23 cellular contexts compared by ENCODE assay signal in the genomic region with DNA sequence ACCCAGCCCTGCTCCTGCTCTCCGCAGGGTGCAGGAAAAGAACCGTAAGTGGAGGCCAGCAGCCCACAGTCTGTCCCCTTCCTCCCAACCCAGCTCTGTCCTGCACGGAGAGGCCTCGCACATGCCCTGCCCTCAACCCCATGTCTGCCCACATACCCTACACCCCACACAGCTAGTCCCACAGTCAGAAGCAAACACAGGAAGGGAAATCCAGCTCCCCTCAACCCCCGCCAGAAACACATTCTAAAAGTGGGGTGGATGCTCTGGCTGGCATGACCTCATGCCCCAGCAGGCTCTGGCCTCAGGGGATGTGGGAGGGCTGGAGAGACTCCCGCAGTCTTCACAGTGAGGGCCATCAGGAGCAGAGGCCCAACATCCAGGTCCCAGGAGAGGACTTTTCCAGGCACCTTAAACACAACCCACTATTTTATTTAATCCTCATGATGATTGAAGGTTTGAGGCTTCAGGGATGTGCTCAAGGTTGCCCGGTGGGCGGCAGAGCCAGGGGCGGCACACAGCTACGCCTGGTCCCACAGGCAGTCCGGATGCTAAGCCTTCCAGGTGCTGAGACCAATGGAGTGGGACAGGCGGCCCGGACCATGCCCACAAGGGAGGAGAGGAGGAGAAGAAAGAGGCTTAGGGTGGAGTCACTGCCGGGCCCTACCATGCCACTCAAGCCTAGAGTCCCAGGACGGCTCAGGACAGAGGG. TPM values are rescaled to one million over a fixed set of nuclear protein-coding genes. Genes with fewer than 3 reads are reported as not detected.
"Had no signal": no experiment of that assay in that cellular context is flagged by ENCODE, and none has a peak within 500 bp of the region (broad histone marks: within the 10 kb centered on the region; RNA-seq: fewer than 3 reads in every experiment).

No MANE protein-coding gene starts in this region.

- H3K36me3 ChIP-seq: tibial artery had no signal

- H3K36me3 Mint-ChIP-seq: activated naive CD8-positive, alpha-beta T cell; naive thymus-derived CD8-positive, alpha-beta T cell; T-cell had no signal

- ATAC-seq: activated CD4-positive, alpha-beta T cell treated with anti-CD3 and anti-CD28 coated beads for 36 hours; effector memory CD8-positive, alpha-beta T cell; foreskin keratinocyte; naive thymus-derived CD8-positive, alpha-beta T cell; SK-N-SH treated with all-trans-retinoic acid at 6 μM for 48 hours; T-cell; WTC11 had no signal

- H3K4me3 Mint-ChIP-seq: activated CD4-positive, alpha-beta T cell treated with anti-CD3 and anti-CD28 coated beads for 36 hours; activated naive CD8-positive, alpha-beta T cell; effector memory CD8-positive, alpha-beta T cell; memory B cell; naive thymus-derived CD8-positive, alpha-beta T cell; T-cell; WTC11 had no signal

- H3K4me3 ChIP-seq: skin epidermis, tibial artery had no signal

- H3K27ac Mint-ChIP-seq: activated CD4-positive, alpha-beta T cell treated with anti-CD3 and anti-CD28 coated beads for 36 hours; activated naive CD8-positive, alpha-beta T cell; effector memory CD8-positive, alpha-beta T cell; memory B cell; T-cell; WTC11 had no signal

- DNase-seq: activated CD4-positive, alpha-beta T cell treated with anti-CD3 and anti-CD28 coated beads for 36 hours; activated CD4-positive, alpha-beta T cell treated with anti-CD3 and anti-CD28 coated beads, Interleukin-2, amount 50 U/mL, for 48 hours; activated gamma-delta T cell treated with Interleukin-2 at 50 U/mL for 16 hours; effector memory CD8-positive, alpha-beta T cell; foreskin keratinocyte; naive thymus-derived CD8-positive, alpha-beta T cell; occipital lobe; stimulated activated CD4-positive, alpha-beta T cell treated with anti-CD3 and anti-CD28 coated beads, Interleukin-15, amount 100 ng/mL, for 24 hours; stimulated activated CD4-positive, alpha-beta T cell treated with anti-CD3 and anti-CD28 coated beads, Interleukin-2, amount 100 ng/mL, for 48 hours; T-cell had no signal

- H3K9me3 Mint-ChIP-seq: effector memory CD8-positive, alpha-beta T cell; memory B cell had no signal

- H3K27me3 Mint-ChIP-seq: activated CD4-positive, alpha-beta T cell treated with anti-CD3 and anti-CD28 coated beads for 36 hours; activated naive CD8-positive, alpha-beta T cell; effector memory CD8-positive, alpha-beta T cell; T-cell had no signal

- H3K27me3 ChIP-seq: foreskin keratinocyte, tibial artery had no signal

- H3K27ac ChIP-seq: foreskin keratinocyte, skin epidermis, tibial artery had no signal

- H3K4me1 Mint-ChIP-seq: memory B cell had no signal

RNA-seq across cellular contexts. Expression of a gene that starts 29.9 kb away (rescaled TPM):
- total RNA-seq: activated CD4-positive, alpha-beta T cell treated with anti-CD3 and anti-CD28 coated beads for 36 hours; chondrocyte; dermis microvascular lymphatic vessel endothelial cell; fibroblast of lung; liver; mucosa of gallbladder; naive thymus-derived CD8-positive, alpha-beta T cell; occipital lobe; posterior vena cava; subcutaneous adipose tissue; T-cell; WTC11 had no signal

RNA-seq across cellular contexts. Expression of a gene that starts 55.3 kb away (rescaled TPM):
- total RNA-seq: activated CD4-positive, alpha-beta T cell treated with anti-CD3 and anti-CD28 coated beads for 36 hours; chondrocyte; dermis microvascular lymphatic vessel endothelial cell; fibroblast of lung; liver; mucosa of gallbladder; naive thymus-derived CD8-positive, alpha-beta T cell; occipital lobe; posterior vena cava; subcutaneous adipose tissue; T-cell; WTC11 had no signal
